Comparison of ENCODE assay signal across 9 cellular contexts in genomic region chr12:130873106-130873795, GRCh38. TPM values are rescaled to one million over a fixed set of nuclear protein-coding genes. Genes with fewer than 3 reads are reported as not detected.
DNase-seq lines count a peak whose midpoint lies in the region; ATAC-seq and TF ChIP-seq lines count a peak whose summit lies in the region.
"Had no signal": no experiment of that assay in that cellular context is flagged by ENCODE, and none has a peak within 500 bp of the region (broad histone marks: within the 10 kb centered on the region; RNA-seq: fewer than 3 reads in every experiment).

No MANE protein-coding gene starts in this region.

- H3K9me3 Mint-ChIP-seq in activated CD8-positive, alpha-beta memory T cell treated with anti-CD3 and anti-CD28 coated beads, Interleukin-2, amount 10 ng/mL, durations not matched to agents 7 days and 5 days (ENCODE audit: low read depth), result no peaks in the 10 kb centered on the region
- H3K9me3 Mint-ChIP-seq in activated naive CD8-positive, alpha-beta T cell (ENCODE audit: low read depth), result no peaks in the 10 kb centered on the region

- peak overlapping the region; percentile 92 for H3K27ac Mint-ChIP-seq in activated CD8-positive, alpha-beta memory T cell treated with anti-CD3 and anti-CD28 coated beads, Interleukin-2, amount 10 ng/mL, durations not matched to agents 7 days and 5 days
- peak overlapping the region; percentile 100 for H3K27ac Mint-ChIP-seq in activated naive CD8-positive, alpha-beta T cell

- no peak for ATAC-seq in activated CD8-positive, alpha-beta memory T cell treated with anti-CD3 and anti-CD28 coated beads, Interleukin-2, amount 10 ng/mL, durations not matched to agents 7 days and 5 days
- no peak for ATAC-seq in GM19328 (IDR thresholded peaks at IDR 0.05; ENCODE audit: unreplicated experiment)

- peak overlapping the region; percentile 95 for H3K4me3 Mint-ChIP-seq in activated CD8-positive, alpha-beta memory T cell treated with anti-CD3 and anti-CD28 coated beads, Interleukin-2, amount 10 ng/mL, durations not matched to agents 7 days and 5 days
- H3K4me3 Mint-ChIP-seq in activated naive CD8-positive, alpha-beta T cell, result peak overlapping the region; percentile 100

- 66% methylated on average over 4 of the region's 4 CpGs for WGBS in thymus

- H3K36me3 Mint-ChIP-seq in activated CD8-positive, alpha-beta memory T cell treated with anti-CD3 and anti-CD28 coated beads, Interleukin-2, amount 10 ng/mL, durations not matched to agents 7 days and 5 days, result peaks cover 51% of the 10 kb centered on the region
- peaks cover 34% of the 10 kb centered on the region for H3K36me3 Mint-ChIP-seq in activated naive CD8-positive, alpha-beta T cell

- H3K4me3 ChIP-seq in kidney epithelial cell (ENCODE audit: low read depth, low read length), result peak overlapping the region; percentile 69
- peak overlapping the region; percentile 87 for H3K4me3 ChIP-seq in thymus (ENCODE audit: low read length)

- in situ Hi-C loops in ACHN (cut with HindIII; ENCODE audit: low pct_ligation_motif_present, low pct_unique_long_range_greater_than_20kb, low sequenced_read_pairs), result no loop called here

- no peaks in the 10 kb centered on the region for H3K9me3 ChIP-seq in thymus (ENCODE audit: control insufficient read depth)

- no peaks in the 10 kb centered on the region for H3K27me3 Mint-ChIP-seq in activated CD8-positive, alpha-beta memory T cell treated with anti-CD3 and anti-CD28 coated beads, Interleukin-2, amount 10 ng/mL, durations not matched to agents 7 days and 5 days
- H3K27me3 Mint-ChIP-seq in activated naive CD8-positive, alpha-beta T cell, result no peaks in the 10 kb centered on the region

- H3K27me3 ChIP-seq in kidney epithelial cell (ENCODE audit: control insufficient read depth, insufficient read depth, low read length) (no peaks in the 10 kb centered on the region), thymus (ENCODE audit: control insufficient read depth, insufficient read depth) (no peaks in the 10 kb centered on the region)

- no peak overlapping the region for H3K27ac ChIP-seq in thymus (ENCODE audit: low read depth)

- TF ChIP-seq CTCF in kidney epithelial cell (IDR thresholded peaks at IDR 0.05; ENCODE audit: insufficient read depth, low read length, poor library complexity, severe bottlenecking), result no peak

- no peak for DNase-seq in activated CD8-positive, alpha-beta memory T cell treated with anti-CD3 and anti-CD28 coated beads, Interleukin-2, amount 10 ng/mL, durations not matched to agents 7 days and 5 days
- DNase-seq in activated CD8-positive, alpha-beta memory T cell treated with anti-CD3 and anti-CD28 coated beads for 24 hours, result no peak
- no peak for DNase-seq in kidney epithelial cell (ENCODE audit: low read depth)
- no peak for DNase-seq in ACHN
- DNase-seq in stimulated activated CD4-positive, alpha-beta T cell treated with anti-CD3 and anti-CD28 coated beads, Interleukin-1b, Interleukin-23, amount 100 ng/mL, for 48 hours, result no peak
- DNase-seq: DMS 273 treated with DMSO at 0.1 percent for 48 hours had no signal

- CTCF ChIA-PET in activated CD8-positive, alpha-beta memory T cell treated with anti-CD3 and anti-CD28 coated beads, Interleukin-2, amount 10 ng/mL, durations not matched to agents 7 days and 5 days (lab: Charles Lee), result no interaction called here

- H3K4me1 ChIP-seq in thymus (ENCODE audit: control insufficient read depth, insufficient read depth, low read length), result peaks cover 6% of the 10 kb centered on the region

- peaks cover 60% of the 10 kb centered on the region for H3K4me1 Mint-ChIP-seq in activated CD8-positive, alpha-beta memory T cell treated with anti-CD3 and anti-CD28 coated beads, Interleukin-2, amount 10 ng/mL, durations not matched to agents 7 days and 5 days
- peaks cover 75% of the 10 kb centered on the region for H3K4me1 Mint-ChIP-seq in activated naive CD8-positive, alpha-beta T cell (ENCODE audit: low read depth)

- H3K36me3 ChIP-seq in kidney epithelial cell (ENCODE audit: control insufficient read depth, insufficient read depth, low read length) (peaks cover 2% of the 10 kb centered on the region), thymus (ENCODE audit: control insufficient read depth, insufficient read depth) (peaks cover 20% of the 10 kb centered on the region)

RNA-seq across cellular contexts. Expression of gene RAN, which starts 1.4 kb away (rescaled TPM):
- 1,000 to 10,000 TPM; 1,047 to 1,473 TPM for total RNA-seq in activated CD8-positive, alpha-beta memory T cell treated with anti-CD3 and anti-CD28 coated beads, Interleukin-2, amount 10 ng/mL, durations not matched to agents 7 days and 5 days
- total RNA-seq in kidney epithelial cell, result 344 and 351 TPM in 2 replicates
- 295 TPM for polyA plus RNA-seq in thymus

RNA-seq across cellular contexts. Expression of gene STX2, which starts 34.2 kb away (rescaled TPM):
- 10 to 100 TPM; 17.2 to 17.8 TPM for total RNA-seq in activated CD8-positive, alpha-beta memory T cell treated with anti-CD3 and anti-CD28 coated beads, Interleukin-2, amount 10 ng/mL, durations not matched to agents 7 days and 5 days
- 19.4 and 24.4 TPM in 2 replicates for total RNA-seq in kidney epithelial cell
- polyA plus RNA-seq in thymus, result 18.3 TPM
